31 cellular contexts compared by ENCODE assay signal in genomic region chr13:31964168-31964567, GRCh38.
"Had no signal": no experiment of that assay in that cellular context is flagged by ENCODE, and none has a peak within 500 bp of the region (broad histone marks: within the 10 kb centered on the region; RNA-seq: fewer than 3 reads in every experiment).

No MANE protein-coding gene starts in this region.

- H3K4me3 ChIP-seq: adrenal gland, body of pancreas, cardiac muscle cell, coronary artery, dorsolateral prefrontal cortex, gastroesophageal sphincter had no signal

- H3K4me1 ChIP-seq: adrenal gland had no signal

- H3K9me3 ChIP-seq: adrenal gland, body of pancreas, gastroesophageal sphincter had no signal

- ATAC-seq: activated CD4-positive, alpha-beta T cell treated with anti-CD3 and anti-CD28 coated beads for 36 hours; activated CD8-positive, alpha-beta memory T cell treated with anti-CD3 and anti-CD28 coated beads, Interleukin-2, amount 10 ng/mL, durations not matched to agents 7 days and 5 days; activated CD8-positive, alpha-beta T cell treated with anti-CD3 and anti-CD28 coated beads, Interleukin-2, amount 10 ng/mL, durations not matched to agents 7 days and 5 days; activated naive CD8-positive, alpha-beta T cell treated with anti-CD3 and anti-CD28 coated beads, Interleukin-2, amount 50 U/mL, for 24 hours; body of pancreas; gastroesophageal sphincter; T-helper 17 cell had no signal

- DNase-seq: activated CD4-positive, alpha-beta memory T cell treated with anti-CD3 and anti-CD28 coated beads for 36 hours; activated CD4-positive, alpha-beta T cell treated with anti-CD3 and anti-CD28 coated beads for 36 hours; activated CD4-positive, alpha-beta T cell treated with anti-CD3 and anti-CD28 coated beads, Interleukin-2, amount 10 ng/mL, durations not matched to agents 24 days and 14 days; activated CD4-positive, CD25-positive, alpha-beta regulatory T cell; activated CD4-positive, CD25-positive, alpha-beta regulatory T cell treated with anti-CD3 and anti-CD28 coated beads, Interleukin-2, amount 50 U/mL, for 72 hours; activated CD8-positive, alpha-beta memory T cell treated with anti-CD3 and anti-CD28 coated beads, Interleukin-2, amount 10 ng/mL, durations not matched to agents 7 days and 5 days; activated CD8-positive, alpha-beta memory T cell treated with anti-CD3 and anti-CD28 coated beads, Interleukin-2, amount 50 U/mL, for 4 hours; activated CD8-positive, alpha-beta T cell treated with anti-CD3 and anti-CD28 coated beads, Interleukin-2, amount 10 ng/mL, durations not matched to agents 7 days and 5 days; activated effector memory CD4-positive, alpha-beta T cell treated with anti-CD3 and anti-CD28 coated beads, Interleukin-2, amount 50 U/mL, for 16 hours; activated naive CD4-positive, alpha-beta T cell treated with anti-CD3 and anti-CD28 coated beads for 36 hours; activated naive CD8-positive, alpha-beta T cell treated with anti-CD3 and anti-CD28 coated beads for 36 hours; activated naive CD8-positive, alpha-beta T cell treated with anti-CD3 and anti-CD28 coated beads, Interleukin-2, amount 50 U/mL, for 24 hours; activated T-cell treated with anti-CD3 and anti-CD28 coated beads, Interleukin-2, amount 50 U/mL, for 1 hour; activated T-cell treated with anti-CD3 and anti-CD28 coated beads, Interleukin-2, amount 50 U/mL, for 48 hours; adrenal gland; amygdala; aorta; body of pancreas; central memory CD4-positive, alpha-beta T cell; cerebellar nuclear complex; dorsolateral prefrontal cortex; effector memory CD4-positive, alpha-beta T cell; endodermal cell; foreskin fibroblast; head of caudate nucleus; T-helper 1 cell; T-helper 17 cell; T1000 had no signal

- H3K27me3 ChIP-seq: adrenal gland, body of pancreas, cardiac muscle cell, dorsolateral prefrontal cortex, gastroesophageal sphincter had no signal

- H3K36me3 ChIP-seq: adrenal gland, cardiac muscle cell, gastroesophageal sphincter had no signal

- H3K27ac ChIP-seq: adrenal gland, cardiac muscle cell, coronary artery, dorsolateral prefrontal cortex, gastroesophageal sphincter had no signal
